In genomic region chr1:6788946-6789345, GRCh38 we compare ENCODE assay signal across 21 cellular contexts. TPM values are rescaled to one million over a fixed set of nuclear protein-coding genes. Genes with fewer than 3 reads are reported as not detected.
DNase-seq lines count a peak whose midpoint lies in the region; ATAC-seq, FAIRE-seq and TF ChIP-seq lines count a peak whose summit lies in the region.
"Had no signal": no experiment of that assay in that cellular context is flagged by ENCODE, and none has a peak within 500 bp of the region (broad histone marks: within the 10 kb centered on the region; RNA-seq: fewer than 3 reads in every experiment).

No MANE protein-coding gene starts in this region.

- POLR2A ChIA-PET in activated CD4-positive, alpha-beta T cell treated with anti-CD3 and anti-CD28 coated beads for 36 hours (lab: Charles Lee): interaction anchor here (1.0 kb wide), 1 partner anchor 13 kb away, joined by 3 read pairs; no protein-coding TSS in a partner anchor
- POLR2A ChIA-PET in activated CD4-positive, alpha-beta T cell treated with anti-CD3 and anti-CD28 coated beads, Interleukin-2, amount 10 ng/mL, durations not matched to agents 7 days and 5 days (lab: Charles Lee): no interaction called here

- no peak overlapping the region for H4K8ac ChIP-seq in trophoblast cell (ENCODE audit: low read depth, low read length)

- H3K27me3 ChIP-seq in Karpas-422 (ENCODE audit: low read length) (no peaks in the 10 kb centered on the region), astrocyte (ENCODE audit: insufficient read depth, low read length) (no peaks in the 10 kb centered on the region), trophoblast cell (ENCODE audit: insufficient read depth, low read length) (peaks cover 2% of the 10 kb centered on the region)
- H3K27me3 ChIP-seq: thyroid gland had no signal

- peaks cover 12% of the 10 kb centered on the region for H3K79me1 ChIP-seq in trophoblast cell (ENCODE audit: low read length)

- peaks cover 64% of the 10 kb centered on the region for H3K4me1 ChIP-seq in Karpas-422 (ENCODE audit: low read length)
- peaks cover 9% of the 10 kb centered on the region for H3K4me1 ChIP-seq in astrocyte (ENCODE audit: insufficient read depth, low read length)
- peaks cover 5 to 6% of the 10 kb centered on the region in 2 experiments for H3K4me1 ChIP-seq in trophoblast cell (ENCODE audit: control insufficient read depth in 1 of 2, insufficient read depth in 2 of 2, low read length in 2 of 2)

- no peaks in the 10 kb centered on the region for H3K27me3 Mint-ChIP-seq in activated CD4-positive, alpha-beta T cell treated with anti-CD3 and anti-CD28 coated beads for 36 hours
- no peaks in the 10 kb centered on the region for H3K27me3 Mint-ChIP-seq in activated CD4-positive, alpha-beta T cell treated with anti-CD3 and anti-CD28 coated beads, Interleukin-2, amount 10 ng/mL, durations not matched to agents 7 days and 5 days
- no peaks in the 10 kb centered on the region for H3K27me3 Mint-ChIP-seq in astrocyte (ENCODE audit: low read depth, unreplicated experiment)

- H3K4me2 ChIP-seq in Karpas-422 (ENCODE audit: low read depth, low read length, poor library complexity, severe bottlenecking) (peak overlapping the region; percentile 9), astrocyte (ENCODE audit: low read length) (peak overlapping the region; percentile 8), trophoblast cell (ENCODE audit: low read length) (no peak overlapping the region)

- H2BK120ac ChIP-seq in trophoblast cell (ENCODE audit: insufficient read depth, low read length, poor library complexity): no peak overlapping the region

- no peak overlapping the region for H3K4me3 ChIP-seq in Karpas-422 (ENCODE audit: low read length)
- H3K4me3 ChIP-seq in astrocyte (ENCODE audit: insufficient read depth, low read depth, low read length): no peak overlapping the region
- H3K4me3 ChIP-seq in trophoblast cell (ENCODE audit: low read depth, low read length): no peak overlapping the region
- H3K4me3 ChIP-seq: thyroid gland had no signal

- H3K23ac ChIP-seq in trophoblast cell (ENCODE audit: low read length): no peak overlapping the region

- peaks cover 80% of the 10 kb centered on the region for H3K79me2 ChIP-seq in Karpas-422 (ENCODE audit: low read length)
- peaks cover 80% of the 10 kb centered on the region for H3K79me2 ChIP-seq in astrocyte (ENCODE audit: insufficient read depth, low read length)
- peaks cover 11% of the 10 kb centered on the region for H3K79me2 ChIP-seq in trophoblast cell (ENCODE audit: control insufficient read depth, insufficient read depth, low read length, poor library complexity)

- FAIRE-seq in astrocyte (lab: Jason Lieb, UNC): no peak
- no peak for FAIRE-seq in HTR-8/SVneo (lab: Jason Lieb, UNC)
- FAIRE-seq: A204.1, colon, H54 had no signal

- H3K4me1 Mint-ChIP-seq in activated CD4-positive, alpha-beta T cell treated with anti-CD3 and anti-CD28 coated beads for 36 hours: peaks cover 48% of the 10 kb centered on the region
- H3K4me1 Mint-ChIP-seq in activated CD4-positive, alpha-beta T cell treated with anti-CD3 and anti-CD28 coated beads, Interleukin-2, amount 10 ng/mL, durations not matched to agents 7 days and 5 days: peaks cover 46% of the 10 kb centered on the region
- H3K4me1 Mint-ChIP-seq in astrocyte (ENCODE audit: low read depth, unreplicated experiment): peaks cover 21% of the 10 kb centered on the region

- H3K18ac ChIP-seq in trophoblast cell (ENCODE audit: low read length): no peak overlapping the region

- no peak overlapping the region for H4K91ac ChIP-seq in trophoblast cell (ENCODE audit: low read depth, low read length)

- H4K12ac ChIP-seq in trophoblast cell (ENCODE audit: low read depth, low read length): no peak overlapping the region

- H3K36me3 ChIP-seq in Karpas-422 (ENCODE audit: insufficient read depth, low read length) (no peaks in the 10 kb centered on the region), astrocyte (ENCODE audit: insufficient read depth, low read length) (peaks cover 3% of the 10 kb centered on the region), trophoblast cell (ENCODE audit: control insufficient read depth in 1 of 2, insufficient read depth in 2 of 2, low read length in 2 of 2) (peaks cover 0 to 3% of the 10 kb centered on the region in 2 experiments)
- H3K36me3 ChIP-seq: neutrophil, thyroid gland had no signal

- H3K9me3 ChIP-seq in Karpas-422 (ENCODE audit: low read length) (no peaks in the 10 kb centered on the region), astrocyte (ENCODE audit: insufficient read depth, low read depth, low read length) (no peaks in the 10 kb centered on the region), trophoblast cell (ENCODE audit: insufficient read depth, low read depth, low read length) (no peaks in the 10 kb centered on the region)
- H3K9me3 ChIP-seq: neutrophil, thyroid gland had no signal

- H2AFZ ChIP-seq in Karpas-422 (ENCODE audit: low read length) (no peak overlapping the region), astrocyte (ENCODE audit: low read depth, low read length) (no peak overlapping the region), trophoblast cell (ENCODE audit: insufficient read depth, low read length, poor library complexity) (no peak overlapping the region)

- no peaks in the 10 kb centered on the region for H3K9me3 Mint-ChIP-seq in activated CD4-positive, alpha-beta T cell treated with anti-CD3 and anti-CD28 coated beads for 36 hours (ENCODE audit: low read depth)
- H3K9me3 Mint-ChIP-seq in activated CD4-positive, alpha-beta T cell treated with anti-CD3 and anti-CD28 coated beads, Interleukin-2, amount 10 ng/mL, durations not matched to agents 7 days and 5 days: no peaks in the 10 kb centered on the region
- H3K9me3 Mint-ChIP-seq in astrocyte (ENCODE audit: unreplicated experiment): no peaks in the 10 kb centered on the region
- H3K9me3 Mint-ChIP-seq: immature natural killer cell had no signal

- peaks cover 44% of the 10 kb centered on the region for H4K20me1 ChIP-seq in Karpas-422 (ENCODE audit: insufficient read depth, low read depth, low read length)
- H4K20me1 ChIP-seq in astrocyte (ENCODE audit: insufficient read depth, low read length): peaks cover 69% of the 10 kb centered on the region

- H3K36me3 Mint-ChIP-seq in activated CD4-positive, alpha-beta T cell treated with anti-CD3 and anti-CD28 coated beads for 36 hours (ENCODE audit: low read depth): peaks cover 9% of the 10 kb centered on the region
- H3K36me3 Mint-ChIP-seq in activated CD4-positive, alpha-beta T cell treated with anti-CD3 and anti-CD28 coated beads, Interleukin-2, amount 10 ng/mL, durations not matched to agents 7 days and 5 days (ENCODE audit: low read depth): peaks cover 25% of the 10 kb centered on the region
- H3K36me3 Mint-ChIP-seq in astrocyte (ENCODE audit: low read depth, unreplicated experiment): peaks cover 6% of the 10 kb centered on the region

- CTCF ChIA-PET in activated CD4-positive, alpha-beta T cell treated with anti-CD3 and anti-CD28 coated beads for 36 hours (lab: Charles Lee): interaction anchor here (0.5 to 1.2 kb wide), 2 partner anchors 17 to 388 kb away, joined by 3 to 4 read pairs; no protein-coding TSS in a partner anchor
- CTCF ChIA-PET in activated CD4-positive, alpha-beta T cell treated with anti-CD3 and anti-CD28 coated beads, Interleukin-2, amount 10 ng/mL, durations not matched to agents 7 days and 5 days (lab: Charles Lee): interaction anchor here (1.0 kb wide), 1 partner anchor 88 kb away, joined by 4 read pairs; the partner anchor contains the start of gene DNAJC11

- no peak for ATAC-seq in activated CD4-positive, alpha-beta T cell treated with anti-CD3 and anti-CD28 coated beads for 36 hours
- ATAC-seq: Panc1 had no signal

- intact Hi-C loops in activated CD4-positive, alpha-beta T cell treated with anti-CD3 and anti-CD28 coated beads for 36 hours (cut with DNase I, micrococcal nuclease): loop anchor here (5.0 to 10.0 kb wide), 7 partner anchors 87 to 1156 kb away; partner anchors contain the start of genes DNAJC11 (in 1 of the 2), ICMT (in 1 of the 2), NOL9 (in 1 of the 2) and TNFRSF25 (in 1 of the 2)

- no peak overlapping the region for H2BK5ac ChIP-seq in trophoblast cell (ENCODE audit: low read depth, low read length, poor library complexity)

- H3K27ac ChIP-seq in Karpas-422 (ENCODE audit: low read length) (no peak overlapping the region), astrocyte (ENCODE audit: low read depth, low read length) (no peak overlapping the region), trophoblast cell (ENCODE audit: low read depth, low read length) (no peak overlapping the region)
- H3K27ac ChIP-seq: neutrophil, thyroid gland had no signal

- H2AK5ac ChIP-seq in trophoblast cell (ENCODE audit: low read length): no peak overlapping the region

- H3K14ac ChIP-seq in trophoblast cell (ENCODE audit: low read length): no peak overlapping the region

- no peak for TF ChIP-seq CTCF in astrocyte (IDR thresholded peaks at IDR 0.05; ENCODE audit: insufficient read depth, low read depth, low read length)

- H2BK12ac ChIP-seq in trophoblast cell (ENCODE audit: low read length): no peak overlapping the region

- H3K27ac Mint-ChIP-seq in activated CD4-positive, alpha-beta T cell treated with anti-CD3 and anti-CD28 coated beads for 36 hours: peak overlapping the region; percentile 28
- no peak overlapping the region for H3K27ac Mint-ChIP-seq in activated CD4-positive, alpha-beta T cell treated with anti-CD3 and anti-CD28 coated beads, Interleukin-2, amount 10 ng/mL, durations not matched to agents 7 days and 5 days
- H3K27ac Mint-ChIP-seq in astrocyte (ENCODE audit: unreplicated experiment): no peak overlapping the region

- no peak overlapping the region for H3K4me3 Mint-ChIP-seq in activated CD4-positive, alpha-beta T cell treated with anti-CD3 and anti-CD28 coated beads for 36 hours
- H3K4me3 Mint-ChIP-seq in activated CD4-positive, alpha-beta T cell treated with anti-CD3 and anti-CD28 coated beads, Interleukin-2, amount 10 ng/mL, durations not matched to agents 7 days and 5 days: no peak overlapping the region
- H3K4me3 Mint-ChIP-seq in astrocyte (ENCODE audit: unreplicated experiment): no peak overlapping the region

- H3K9me2 ChIP-seq in Karpas-422 (replicated peaks; ENCODE audit: insufficient read depth, low read length): no peaks in the 10 kb centered on the region

- DNase-seq in activated CD4-positive, alpha-beta T cell treated with anti-CD3 and anti-CD28 coated beads for 36 hours: no peak
- no peak for DNase-seq in activated CD4-positive, alpha-beta T cell treated with anti-CD3 and anti-CD28 coated beads, Interleukin-2, amount 10 ng/mL, durations not matched to agents 7 days and 5 days
- DNase-seq in Karpas-422 (no peak), astrocyte (ENCODE audit: low read depth) (no peak), trophoblast cell (no peak), HTR-8/SVneo (ENCODE audit: insufficient read length, low spot score) (no peak), NCI-H345 (lab: John Stamatoyannopoulos, UW) (no peak)
- DNase-seq in activated CD4-positive, CD25-positive, alpha-beta regulatory T cell treated with anti-CD3 and anti-CD28 coated beads, Interleukin-2, amount 50 U/mL, for 72 hours: no peak
- DNase-seq: activated CD4-positive, CD25-positive, alpha-beta regulatory T cell; erythroblast; immature natural killer cell; NCI-H2081 treated with DMSO at 0.1 percent for 48 hours; NCI-H748 treated with DMSO at 0.1 percent for 48 hours; stimulated activated CD4-positive, alpha-beta T cell treated with anti-CD3 and anti-CD28 coated beads, Interleukin-2, amount 100 ng/mL, for 48 hours; SW 1271; thyroid gland had no signal

- H3K9ac ChIP-seq in Karpas-422 (ENCODE audit: low read length): no peak overlapping the region
- no peak overlapping the region for H3K9ac ChIP-seq in astrocyte (ENCODE audit: low read length)
- no peak overlapping the region for H3K9ac ChIP-seq in trophoblast cell (ENCODE audit: low read length)

- H3K4ac ChIP-seq in trophoblast cell (ENCODE audit: low read depth, low read length): peak overlapping the region; percentile 15

- WGBS in trophoblast cell (ENCODE audit: extremely low coverage, insufficient coverage, insufficient read length): no CpG with 5 or more reads among the region's 2 CpGs

RNA-seq across cellular contexts. Expression of gene CAMTA1, which starts 3.7 kb away (rescaled TPM):
- total RNA-seq in activated CD4-positive, alpha-beta T cell treated with anti-CD3 and anti-CD28 coated beads for 36 hours: 10 to 100 TPM; 62.3 to 76.7 TPM
- 10 to 100 TPM; 39.3 to 48.8 TPM for total RNA-seq in activated CD4-positive, alpha-beta T cell treated with anti-CD3 and anti-CD28 coated beads, Interleukin-2, amount 10 ng/mL, durations not matched to agents 7 days and 5 days
- 80.5 and 118 TPM in 2 replicates for total RNA-seq in Karpas-422 (2014; rRNA removed; shearing (Covaris generic); ENCODE audit: low replicate concordance)
- 69.2 and 77.6 TPM in 2 replicates for total RNA-seq in astrocyte
- polyA plus RNA-seq in trophoblast cell (2013): 185 and 191 TPM in 2 replicates
